Comparison of ENCODE assay signal across 22 cellular contexts in the genomic region with DNA sequence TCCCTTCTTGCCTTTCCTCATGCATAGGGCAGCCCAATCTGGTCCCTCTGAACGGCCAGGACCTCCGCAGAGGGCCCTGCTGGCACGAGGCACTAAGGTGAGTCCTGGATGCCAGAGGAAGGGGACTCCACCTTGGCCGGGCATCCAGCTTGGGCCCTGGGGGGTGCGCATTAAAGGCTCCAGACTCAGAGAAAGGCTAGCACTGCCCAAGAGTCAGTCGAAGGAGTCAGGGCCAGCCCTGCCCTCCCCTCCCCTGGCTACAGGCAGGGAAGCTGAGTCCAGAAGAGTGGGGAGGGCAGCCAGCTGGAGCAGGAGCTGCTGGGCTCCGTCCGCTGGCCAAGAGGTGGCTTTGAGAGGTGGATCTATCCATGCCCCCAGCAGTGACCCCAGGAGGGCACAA. TPM values are rescaled to one million over a fixed set of nuclear protein-coding genes. Genes with fewer than 3 reads are reported as not detected.
A peak's percentile ranks its signal among the peaks of the same experiment; 100 is the strongest.
DNase-seq lines count a peak whose midpoint lies in the region; ATAC-seq, FAIRE-seq and TF ChIP-seq lines count a peak whose summit lies in the region.
"Had no signal": no experiment of that assay in that cellular context is flagged by ENCODE, and none has a peak within 500 bp of the region (broad histone marks: within the 10 kb centered on the region; RNA-seq: fewer than 3 reads in every experiment).

No MANE protein-coding gene starts in this region.

- POLR2A ChIA-PET in H1 (lab: Charles Lee; ENCODE audit: partially characterized antibody): interaction anchor here (0.8 to 4.6 kb wide), 10 partner anchors 8 to 124 kb away, joined by 3 to 21 read pairs (median 4); partner anchors contain the start of genes ADAM15, FLAD1, LENEP and PMVK
- POLR2A ChIA-PET in activated CD4-positive, alpha-beta T cell treated with anti-CD3 and anti-CD28 coated beads, Interleukin-2, amount 10 ng/mL, durations not matched to agents 7 days and 5 days (lab: Charles Lee): no interaction called here

- 88% methylated on average over 8 of the region's 8 CpGs; no CpG with 5 or more reads in 1 of the 2 experiments for WGBS in H1 (ENCODE audit: extremely low coverage in 1 of 2, insufficient coverage in 1 of 2, insufficient read length in 1 of 2, insufficient replicate concordance in 2 of 2, low coverage in 1 of 2, low lambda C conversion rate in 2 of 2, missing lambda C conversion rate in 1 of 2), 2 experiments

- no peak for ATAC-seq in GM18517 (IDR thresholded peaks at IDR 0.05; ENCODE audit: unreplicated experiment)

- peaks cover 15 to 94% (median 34%) of the 10 kb centered on the region in 11 experiments; a peak in 21 of 22 replicates for H4K20me1 ChIP-seq in BLaER1 treated with 17β-estradiol and CSF1 and Interleukin-3, amounts not matched to agents 10 nM and 100 nM
- peaks cover 0 to 7% of the 10 kb centered on the region in 2 experiments for H4K20me1 ChIP-seq in H1 (replicated peaks in 1 of 2; ENCODE audit: control insufficient read depth in 1 of 2, insufficient read depth in 2 of 2, low read length in 2 of 2)

- DNase-seq in H1 (ENCODE audit: low read depth in 1 of 2, low spot score in 2 of 2) (no peak), neural crest cell (ENCODE audit: low read depth, low spot score) (no peak)
- no peak for DNase-seq in activated CD4-positive, alpha-beta T cell treated with anti-CD3 and anti-CD28 coated beads, Interleukin-2, amount 10 ng/mL, durations not matched to agents 7 days and 5 days
- DNase-seq in activated naive CD4-positive, alpha-beta T cell treated with anti-CD3 and anti-CD28 coated beads, Interleukin-2, amount 10 ng/mL, durations not matched to agents 7 days and 5 days: no peak
- DNase-seq: ACHN, BE2C, Calu3, DND-41, EL, IMR-90 had no signal

- no peak overlapping the region for H4K5ac ChIP-seq in H1 (ENCODE audit: insufficient read length, low read depth, low read length)

- peaks cover 0 to 10% of the 10 kb centered on the region in 2 experiments; a peak in 2 of 4 replicates for H3K79me2 ChIP-seq in H1 (ENCODE audit: control insufficient read depth in 1 of 2, insufficient read depth in 2 of 2, low read length in 2 of 2)

- no peak overlapping the region for H3K23ac ChIP-seq in H1 (ENCODE audit: insufficient read length)

- TF ChIP-seq CTCF in 22Rv1 (IDR thresholded peaks at IDR 0.05) (no peak), H1 (IDR thresholded peaks at IDR 0.05; ENCODE audit: control extremely low read depth in 1 of 3, insufficient read depth in 1 of 3, low read depth in 1 of 3, low read length in 3 of 3) (no peak), neural crest cell (conservative IDR thresholded peaks at IDR 0.05) (no peak)

- no peak overlapping the region for H2BK15ac ChIP-seq in H1 (ENCODE audit: low read length)

- H3K27ac Mint-ChIP-seq in neural crest cell (ENCODE audit: unreplicated experiment): no peak overlapping the region
- H3K27ac Mint-ChIP-seq in activated CD4-positive, alpha-beta T cell treated with anti-CD3 and anti-CD28 coated beads, Interleukin-2, amount 10 ng/mL, durations not matched to agents 7 days and 5 days: no peak overlapping the region
- no peak overlapping the region for H3K27ac Mint-ChIP-seq in activated naive CD4-positive, alpha-beta T cell treated with anti-CD3 and anti-CD28 coated beads, Interleukin-2, amount 10 ng/mL, durations not matched to agents 7 days and 5 days
- H3K27ac Mint-ChIP-seq: CD8-positive, alpha-beta T cell had no signal

- no peaks in the 10 kb centered on the region for H3K27me3 ChIP-seq in BLaER1 treated with 17β-estradiol and CSF1 and Interleukin-3, amounts not matched to agents 10 nM and 100 nM
- peaks cover 0 to 4% (median 1%) of the 10 kb centered on the region in 4 experiments; a peak in 2 of 7 replicates for H3K27me3 ChIP-seq in H1 (replicated peaks in 1 of 4; ENCODE audit: control insufficient read depth in 3 of 4, extremely low read depth in 1 of 4, insufficient read depth in 3 of 4, low read length in 3 of 4)
- H3K27me3 ChIP-seq: BE2C had no signal

- no peak for TF ChIP-seq POLR2A in H1 (IDR thresholded peaks at IDR 0.05; ENCODE audit: control extremely low read depth in 1 of 2, low read depth in 2 of 2, low read length in 2 of 2)

- FAIRE-seq in H1 (lab: Jason Lieb, UNC): no peak
- FAIRE-seq: A204.1, HTR-8/SVneo had no signal

- no peak overlapping the region for H2AFZ ChIP-seq in H1 (ENCODE audit: low read length)

- peaks cover 36 to 43% (median 39%) of the 10 kb centered on the region in 10 experiments for H3K4me1 ChIP-seq in BLaER1 treated with 17β-estradiol and CSF1 and Interleukin-3, amounts not matched to agents 10 nM and 100 nM
- peaks cover 0 to 17% (median 6%) of the 10 kb centered on the region in 4 experiments; a peak in 5 of 7 replicates for H3K4me1 ChIP-seq in H1 (replicated peaks in 1 of 4; ENCODE audit: control insufficient read depth in 3 of 4, insufficient read depth in 4 of 4, low read length in 3 of 4)
- H3K4me1 ChIP-seq: BE2C had no signal

- TF ChIP-seq EP300 in H1 (IDR thresholded peaks at IDR 0.05; ENCODE audit: borderline replicate concordance in 1 of 2, low read depth in 2 of 2, low read length in 2 of 2): no peak

- H4K8ac ChIP-seq in H1 (ENCODE audit: extremely low read depth, insufficient read depth, low read length): no peak overlapping the region

- no peak overlapping the region for H3K56ac ChIP-seq in H1 (replicated peaks; ENCODE audit: insufficient read length, low read depth, low read length)

- H2AK5ac ChIP-seq in H1 (ENCODE audit: low read depth, low read length): no peak overlapping the region

- no peaks in the 10 kb centered on the region for H3K36me3 Mint-ChIP-seq in neural crest cell (ENCODE audit: low read depth)
- peaks cover 2% of the 10 kb centered on the region for H3K36me3 Mint-ChIP-seq in activated CD4-positive, alpha-beta T cell treated with anti-CD3 and anti-CD28 coated beads, Interleukin-2, amount 10 ng/mL, durations not matched to agents 7 days and 5 days (ENCODE audit: low read depth)
- H3K36me3 Mint-ChIP-seq in activated naive CD4-positive, alpha-beta T cell treated with anti-CD3 and anti-CD28 coated beads, Interleukin-2, amount 10 ng/mL, durations not matched to agents 7 days and 5 days: peaks cover 13% of the 10 kb centered on the region

- H3K14ac ChIP-seq in H1 (ENCODE audit: insufficient read length): no peak overlapping the region

- H2BK12ac ChIP-seq in H1 (ENCODE audit: low read depth, low read length): no peak overlapping the region

- CTCF ChIA-PET in H1 (lab: Charles Lee; ENCODE audit: partially characterized antibody): interaction anchor here (0.6 to 33.9 kb wide), 28 partner anchors 4 to 195 kb away, joined by 3 to 907 read pairs (median 7); partner anchors contain the start of genes ADAM15, DCST1, DCST2 and EFNA3
- CTCF ChIA-PET in activated CD4-positive, alpha-beta T cell treated with anti-CD3 and anti-CD28 coated beads, Interleukin-2, amount 10 ng/mL, durations not matched to agents 7 days and 5 days (lab: Charles Lee): interaction anchor here (0.8 to 5.1 kb wide), 12 partner anchors 9 to 115 kb away, joined by 3 to 48 read pairs (median 5); partner anchors contain the start of genes ADAM15 and EFNA3
- CTCF ChIA-PET in activated naive CD4-positive, alpha-beta T cell treated with anti-CD3 and anti-CD28 coated beads, Interleukin-2, amount 10 ng/mL, durations not matched to agents 7 days and 5 days (lab: Charles Lee): interaction anchor here (1.3 to 15.1 kb wide), 8 partner anchors 15 to 501 kb away, joined by 3 to 220 read pairs (median 8); partner anchors contain the start of gene ADAM15

- no peak overlapping the region for H2BK20ac ChIP-seq in H1 (ENCODE audit: low read length)

- H2BK120ac ChIP-seq in H1 (replicated peaks; ENCODE audit: low read depth, low read length): no peak overlapping the region

- peak overlapping the region; percentile 27 for H3K4me3 Mint-ChIP-seq in neural crest cell
- no peak overlapping the region for H3K4me3 Mint-ChIP-seq in activated CD4-positive, alpha-beta T cell treated with anti-CD3 and anti-CD28 coated beads, Interleukin-2, amount 10 ng/mL, durations not matched to agents 7 days and 5 days
- no peak overlapping the region for H3K4me3 Mint-ChIP-seq in activated naive CD4-positive, alpha-beta T cell treated with anti-CD3 and anti-CD28 coated beads, Interleukin-2, amount 10 ng/mL, durations not matched to agents 7 days and 5 days

- peaks cover 35 to 57% (median 54%) of the 10 kb centered on the region in 11 experiments for H3K36me3 ChIP-seq in BLaER1 treated with 17β-estradiol and CSF1 and Interleukin-3, amounts not matched to agents 10 nM and 100 nM
- peaks cover 0 to 3% (median 0%) of the 10 kb centered on the region in 4 experiments; a peak in 2 of 8 replicates for H3K36me3 ChIP-seq in H1 (ENCODE audit: control insufficient read depth in 2 of 4, insufficient read depth in 4 of 4, low read length in 3 of 4)

- 0 out of 2 replicates have a peak overlapping the region, but pooled peaks have one; percentile 28 for H2BK5ac ChIP-seq in H1 (ENCODE audit: low read depth, low read length)

- H3K4me3 ChIP-seq in BLaER1 treated with 17β-estradiol and CSF1 and Interleukin-3, amounts not matched to agents 10 nM and 100 nM: no peak overlapping the region
- no peak overlapping the region for H3K4me3 ChIP-seq in H1 (ENCODE audit: extremely low read depth in 1 of 4, insufficient read depth in 2 of 4, low read depth in 3 of 4, low read length in 4 of 4)
- H3K4me3 ChIP-seq: GM12878, HAP-1, K562 had no signal

- H4K91ac ChIP-seq in H1 (replicated peaks; ENCODE audit: insufficient read length, low read length): no peak overlapping the region

- no peaks in the 10 kb centered on the region for H3K79me1 ChIP-seq in H1 (ENCODE audit: low read depth, low read length)

- H3K23me2 ChIP-seq in H1 (ENCODE audit: low read depth, low read length): peaks cover 15% of the 10 kb centered on the region

- no peak for TF ChIP-seq RAD21 in H1 (IDR thresholded peaks at IDR 0.05 in 1 of 2, conservative IDR thresholded peaks at IDR 0.05 in 1 of 2; ENCODE audit: low read depth in 2 of 2, low read length in 2 of 2)

- no peaks in the 10 kb centered on the region for H3K9me3 Mint-ChIP-seq in neural crest cell
- no peaks in the 10 kb centered on the region for H3K9me3 Mint-ChIP-seq in activated CD4-positive, alpha-beta T cell treated with anti-CD3 and anti-CD28 coated beads, Interleukin-2, amount 10 ng/mL, durations not matched to agents 7 days and 5 days
- no peaks in the 10 kb centered on the region for H3K9me3 Mint-ChIP-seq in activated naive CD4-positive, alpha-beta T cell treated with anti-CD3 and anti-CD28 coated beads, Interleukin-2, amount 10 ng/mL, durations not matched to agents 7 days and 5 days
- H3K9me3 Mint-ChIP-seq: CD14-positive monocyte; CD8-positive, alpha-beta T cell had no signal

- H3K27ac ChIP-seq in 22Rv1 (peak overlapping the region; percentile 91; the same call in 1 of the 2 replicates), H1 (ENCODE audit: low read depth, low read length) (no peak overlapping the region)
- no peak overlapping the region for H3K27ac ChIP-seq in BLaER1 treated with 17β-estradiol and CSF1 and Interleukin-3, amounts not matched to agents 10 nM and 100 nM

- H3K9ac ChIP-seq in BLaER1 treated with 17β-estradiol and CSF1 and Interleukin-3, amounts not matched to agents 10 nM and 100 nM: peak overlapping the region in 1 of 11 experiments; percentile 37; a peak in 1 of 22 replicates
- H3K9ac ChIP-seq in H1 (replicated peaks in 1 of 4; ENCODE audit: extremely low read depth in 1 of 4, low read depth in 3 of 4, low read length in 3 of 4): no peak overlapping the region

- peak overlapping the region in 7 of 11 experiments; percentile 45 to 100 (median 95); a peak in 5 of 22 replicates for H3K4me2 ChIP-seq in BLaER1 treated with 17β-estradiol and CSF1 and Interleukin-3, amounts not matched to agents 10 nM and 100 nM
- no peak overlapping the region for H3K4me2 ChIP-seq in H1 (ENCODE audit: insufficient read depth in 1 of 2, low read depth in 2 of 2, low read length in 2 of 2)

- H3K4me1 Mint-ChIP-seq in neural crest cell: peaks cover 31% of the 10 kb centered on the region
- peaks cover 31% of the 10 kb centered on the region for H3K4me1 Mint-ChIP-seq in activated CD4-positive, alpha-beta T cell treated with anti-CD3 and anti-CD28 coated beads, Interleukin-2, amount 10 ng/mL, durations not matched to agents 7 days and 5 days
- peaks cover 32% of the 10 kb centered on the region for H3K4me1 Mint-ChIP-seq in activated naive CD4-positive, alpha-beta T cell treated with anti-CD3 and anti-CD28 coated beads, Interleukin-2, amount 10 ng/mL, durations not matched to agents 7 days and 5 days

- H3K18ac ChIP-seq in H1 (ENCODE audit: extremely low read depth, low read length): no peak overlapping the region

- H3K9me3 ChIP-seq in BLaER1 treated with 17β-estradiol and CSF1 and Interleukin-3, amounts not matched to agents 10 nM and 100 nM (replicated peaks in 1 of 11): no peaks in the 10 kb centered on the region
- no peaks in the 10 kb centered on the region for H3K9me3 ChIP-seq in H1 (ENCODE audit: insufficient read depth in 2 of 2, low read depth in 1 of 2, low read length in 1 of 2)
- H3K9me3 ChIP-seq: BE2C, HAP-1 had no signal

- H3K27me3 Mint-ChIP-seq in neural crest cell (ENCODE audit: low read depth): peaks cover 11% of the 10 kb centered on the region
- H3K27me3 Mint-ChIP-seq in activated CD4-positive, alpha-beta T cell treated with anti-CD3 and anti-CD28 coated beads, Interleukin-2, amount 10 ng/mL, durations not matched to agents 7 days and 5 days: no peaks in the 10 kb centered on the region
- no peaks in the 10 kb centered on the region for H3K27me3 Mint-ChIP-seq in activated naive CD4-positive, alpha-beta T cell treated with anti-CD3 and anti-CD28 coated beads, Interleukin-2, amount 10 ng/mL, durations not matched to agents 7 days and 5 days

- H3K4ac ChIP-seq in H1 (replicated peaks; ENCODE audit: insufficient read length, low read depth, low read length): no peak overlapping the region

RNA-seq across cellular contexts. Expression of gene EFNA4, which starts 2.8 kb away (rescaled TPM):
- total RNA-seq in H1 (2021; fragmentation: NEBNext Ultra II Directional; extraction: Animal tissue kit (Norgen Biotek cat#: 25700)): 18.5 and 21.9 TPM in 2 replicates
- 23.2 and 23.9 TPM in 2 replicates for polyA plus RNA-seq in H1 (2011; rRNA removed)
- polyA plus RNA-seq in H1 (2011; cell fraction: cytosol; rRNA removed): 21.9 TPM
- polyA plus RNA-seq in H1 (2011; cell fraction: nucleus; rRNA removed): 30.6 TPM
- 19.2 to 24.8 TPM (median 23.5 TPM) in 4 replicates for polyA plus RNA-seq in H1 (2012, experiment 1 of 2)
- 37.0 TPM for polyA plus RNA-seq in H1 (2012, experiment 2 of 2)
- polyA plus RNA-seq in H1 (2013, experiment 1 of 2): 27.7 TPM
- 31.5 TPM for polyA plus RNA-seq in H1 (2013, experiment 2 of 2)
- polyA minus RNA-seq in H1 (2011; rRNA and poly(A)+ RNA removed): 13.4 and 16.4 TPM in 2 replicates
- polyA minus RNA-seq in H1 (2011; cell fraction: cytosol; rRNA and poly(A)+ RNA removed): 10.6 TPM
- 8.8 TPM for polyA minus RNA-seq in H1 (2011; cell fraction: nucleus; rRNA and poly(A)+ RNA removed)
- total RNA-seq in neural crest cell: 26.4 and 28.5 TPM in 2 replicates
- 1 to 10 TPM; 8.2 to 8.3 TPM for total RNA-seq in activated CD4-positive, alpha-beta T cell treated with anti-CD3 and anti-CD28 coated beads, Interleukin-2, amount 10 ng/mL, durations not matched to agents 7 days and 5 days

RNA-seq across cellular contexts. Expression of gene ADAM15, which starts 9.6 kb away (rescaled TPM):
- 32.2 and 32.9 TPM in 2 replicates for total RNA-seq in H1 (2021; fragmentation: NEBNext Ultra II Directional; extraction: Animal tissue kit (Norgen Biotek cat#: 25700))
- polyA plus RNA-seq in H1 (2011; rRNA removed): 37.6 and 51.2 TPM in 2 replicates
- polyA plus RNA-seq in H1 (2011; cell fraction: cytosol; rRNA removed): 30.7 TPM
- 105 TPM for polyA plus RNA-seq in H1 (2011; cell fraction: nucleus; rRNA removed)
- polyA plus RNA-seq in H1 (2012, experiment 1 of 2): 19.9 to 42.2 TPM (median 37.8 TPM) in 4 replicates
- 40.9 TPM for polyA plus RNA-seq in H1 (2012, experiment 2 of 2)
- polyA plus RNA-seq in H1 (2013, experiment 1 of 2): 29.2 TPM
- 29.2 TPM for polyA plus RNA-seq in H1 (2013, experiment 2 of 2)
- polyA minus RNA-seq in H1 (2011; rRNA and poly(A)+ RNA removed): 40.1 and 41.1 TPM in 2 replicates
- polyA minus RNA-seq in H1 (2011; cell fraction: cytosol; rRNA and poly(A)+ RNA removed): 45.4 TPM
- polyA minus RNA-seq in H1 (2011; cell fraction: nucleus; rRNA and poly(A)+ RNA removed): 30.4 TPM
- total RNA-seq in neural crest cell: 82.2 and 85.1 TPM in 2 replicates
- total RNA-seq in activated CD4-positive, alpha-beta T cell treated with anti-CD3 and anti-CD28 coated beads, Interleukin-2, amount 10 ng/mL, durations not matched to agents 7 days and 5 days: 10 to 100 TPM; 40.2 to 45.0 TPM

RNA-seq across cellular contexts. Expression of gene EFNA3, which starts 17.9 kb away (rescaled TPM):
- total RNA-seq in H1 (2021; fragmentation: NEBNext Ultra II Directional; extraction: Animal tissue kit (Norgen Biotek cat#: 25700)): 10.8 and 11.6 TPM in 2 replicates
- 13.8 and 18.7 TPM in 2 replicates for polyA plus RNA-seq in H1 (2011; rRNA removed)
- 9.6 TPM for polyA plus RNA-seq in H1 (2011; cell fraction: cytosol; rRNA removed)
- 14.5 TPM for polyA plus RNA-seq in H1 (2011; cell fraction: nucleus; rRNA removed)
- 7.9 to 16.6 TPM (median 13.5 TPM) in 4 replicates for polyA plus RNA-seq in H1 (2012, experiment 1 of 2)
- polyA plus RNA-seq in H1 (2012, experiment 2 of 2): 13.4 TPM
- 11.6 TPM for polyA plus RNA-seq in H1 (2013, experiment 1 of 2)
- 10.9 TPM for polyA plus RNA-seq in H1 (2013, experiment 2 of 2)
- 5.2 and 7.7 TPM in 2 replicates for polyA minus RNA-seq in H1 (2011; rRNA and poly(A)+ RNA removed)
- 2.1 TPM for polyA minus RNA-seq in H1 (2011; cell fraction: cytosol; rRNA and poly(A)+ RNA removed)
- polyA minus RNA-seq in H1 (2011; cell fraction: nucleus; rRNA and poly(A)+ RNA removed): 5.4 TPM
- total RNA-seq in neural crest cell: 5.6 and 6.6 TPM in 2 replicates
- 1 to 10 TPM; 2.3 to 2.7 TPM for total RNA-seq in activated CD4-positive, alpha-beta T cell treated with anti-CD3 and anti-CD28 coated beads, Interleukin-2, amount 10 ng/mL, durations not matched to agents 7 days and 5 days

RNA-seq across cellular contexts. Expression of gene DCST1, which starts 27.1 kb away (rescaled TPM):
- total RNA-seq in H1 (2021; fragmentation: NEBNext Ultra II Directional; extraction: Animal tissue kit (Norgen Biotek cat#: 25700)): not detected in 2 replicates
- 0.03 TPM in 1 of 2 replicates, not detected in the other for polyA plus RNA-seq in H1 (2011; rRNA removed)
- not detected for polyA plus RNA-seq in H1 (2011; cell fraction: cytosol; rRNA removed)
- 0.24 TPM for polyA plus RNA-seq in H1 (2011; cell fraction: nucleus; rRNA removed)
- polyA plus RNA-seq in H1 (2012, experiment 1 of 2): 0.08 TPM in 1 of 4 replicates, not detected in the others
- polyA plus RNA-seq in H1 (2012, experiment 2 of 2): not detected
- 0.06 TPM for polyA plus RNA-seq in H1 (2013, experiment 1 of 2)
- not detected for polyA plus RNA-seq in H1 (2013, experiment 2 of 2)
- not detected in 2 replicates for polyA minus RNA-seq in H1 (2011; rRNA and poly(A)+ RNA removed)
- polyA minus RNA-seq in H1 (2011; cell fraction: cytosol; rRNA and poly(A)+ RNA removed): not detected
- polyA minus RNA-seq in H1 (2011; cell fraction: nucleus; rRNA and poly(A)+ RNA removed): not detected
- total RNA-seq in neural crest cell: not detected in 2 replicates
- not detected for total RNA-seq in activated CD4-positive, alpha-beta T cell treated with anti-CD3 and anti-CD28 coated beads, Interleukin-2, amount 10 ng/mL, durations not matched to agents 7 days and 5 days
- total RNA-seq: G401, GM12878, H4, IMR-90, K562 had no signal
- polyA plus RNA-seq: CD14-positive monocyte, GM12878, IMR-90, K562 had no signal

RNA-seq across cellular contexts. Expression of gene DCST2, which starts 27.2 kb away (rescaled TPM):
- 0.43 TPM in 1 of 2 replicates, not detected in the other for total RNA-seq in H1 (2021; fragmentation: NEBNext Ultra II Directional; extraction: Animal tissue kit (Norgen Biotek cat#: 25700))
- 1.7 and 2.1 TPM in 2 replicates for polyA plus RNA-seq in H1 (2011; rRNA removed)
- 1.9 TPM for polyA plus RNA-seq in H1 (2011; cell fraction: cytosol; rRNA removed)
- polyA plus RNA-seq in H1 (2011; cell fraction: nucleus; rRNA removed): 10.2 TPM
- 0.26 to 1.0 TPM (median 0.74 TPM) in 4 replicates for polyA plus RNA-seq in H1 (2012, experiment 1 of 2)
- 0.13 TPM for polyA plus RNA-seq in H1 (2012, experiment 2 of 2)
- polyA plus RNA-seq in H1 (2013, experiment 1 of 2): 0.53 TPM
- polyA plus RNA-seq in H1 (2013, experiment 2 of 2): 0.26 TPM
- polyA minus RNA-seq in H1 (2011; rRNA and poly(A)+ RNA removed): 0.07 and 1.6 TPM in 2 replicates
- not detected for polyA minus RNA-seq in H1 (2011; cell fraction: cytosol; rRNA and poly(A)+ RNA removed)
- 0.30 TPM for polyA minus RNA-seq in H1 (2011; cell fraction: nucleus; rRNA and poly(A)+ RNA removed)
- total RNA-seq in neural crest cell: 1.3 and 3.4 TPM in 2 replicates
- total RNA-seq in activated CD4-positive, alpha-beta T cell treated with anti-CD3 and anti-CD28 coated beads, Interleukin-2, amount 10 ng/mL, durations not matched to agents 7 days and 5 days: under 1 TPM; 0.50 to 0.73 TPM
- total RNA-seq: H4, IMR-90 had no signal
- polyA plus RNA-seq: CD14-positive monocyte had no signal

Comparison
In these comparisons a context has a peak if more than half of its experiments do, and no peak if none do; other contexts are left out.
1. H3K4me2 ChIP-seq: peak in BLaER1 treated with 17β-estradiol and CSF1 and Interleukin-3, amounts not matched to agents 10 nM and 100 nM (7 of 11); none in H1 (0 of 2).